Comparison of ENCODE assay signal across 14 cellular contexts in genomic region chr10:70879244-70879643, GRCh38. TPM values are rescaled to one million over a fixed set of nuclear protein-coding genes. Genes with fewer than 3 reads are reported as not detected.
DNase-seq lines count a peak whose midpoint lies in the region; ATAC-seq and TF ChIP-seq lines count a peak whose summit lies in the region.
"Had no signal": no experiment of that assay in that cellular context is flagged by ENCODE, and none has a peak within 500 bp of the region (broad histone marks: within the 10 kb centered on the region; RNA-seq: fewer than 3 reads in every experiment).

No MANE protein-coding gene starts in this region.

- POLR2A ChIA-PET in RWPE1 (lab: Yijun Ruan, JAX; ENCODE audit: low non-redundant PET), result no interaction called here

- ATAC-seq in activated T-cell treated with anti-CD3 and anti-CD28 coated beads, Interleukin-2, amount 50 U/mL, for 4 hours, result no peak
- peak; percentile 49 for ATAC-seq in esophagus mucosa
- ATAC-seq in stimulated activated effector memory CD8-positive, alpha-beta T cell treated with anti-CD3 and anti-CD28 coated beads, Interleukin-12 subunit alpha, Interleukin-12 subunit beta, amount 100 ng/mL, for 72 hours, result peak; percentile 14
- no peak for ATAC-seq in GM18498 (IDR thresholded peaks at IDR 0.05; ENCODE audit: unreplicated experiment)

- peaks cover 8% of the 10 kb centered on the region for H3K4me1 Mint-ChIP-seq in activated T-cell treated with anti-CD3 and anti-CD28 coated beads, Interleukin-2, amount 50 U/mL, for 24 hours (ENCODE audit: low read depth)
- H3K4me1 Mint-ChIP-seq in activated T-cell treated with anti-CD3 and anti-CD28 coated beads, Interleukin-2, amount 50 U/mL, for 4 hours (ENCODE audit: low read depth), result peaks cover 2% of the 10 kb centered on the region
- H3K4me1 Mint-ChIP-seq in stimulated activated effector memory CD8-positive, alpha-beta T cell treated with anti-CD3 and anti-CD28 coated beads, Interleukin-12 subunit alpha, Interleukin-12 subunit beta, amount 100 ng/mL, for 72 hours, result peaks cover 16% of the 10 kb centered on the region
- H3K4me1 Mint-ChIP-seq: CD14-positive monocyte, nephron progenitor cell had no signal

- no peaks in the 10 kb centered on the region for H3K9me3 Mint-ChIP-seq in activated T-cell treated with anti-CD3 and anti-CD28 coated beads, Interleukin-2, amount 50 U/mL, for 24 hours
- H3K9me3 Mint-ChIP-seq in activated T-cell treated with anti-CD3 and anti-CD28 coated beads, Interleukin-2, amount 50 U/mL, for 4 hours, result no peaks in the 10 kb centered on the region
- no peaks in the 10 kb centered on the region for H3K9me3 Mint-ChIP-seq in stimulated activated effector memory CD8-positive, alpha-beta T cell treated with anti-CD3 and anti-CD28 coated beads, Interleukin-12 subunit alpha, Interleukin-12 subunit beta, amount 100 ng/mL, for 72 hours
- H3K9me3 Mint-ChIP-seq: CD14-positive monocyte, nephron progenitor cell had no signal

- no peak for DNase-seq in activated T-cell treated with anti-CD3 and anti-CD28 coated beads, Interleukin-2, amount 50 U/mL, for 24 hours
- no peak for DNase-seq in activated T-cell treated with anti-CD3 and anti-CD28 coated beads, Interleukin-2, amount 50 U/mL, for 4 hours
- DNase-seq in RWPE1 (ENCODE audit: low spot score), result no peak
- DNase-seq in stimulated activated effector memory CD8-positive, alpha-beta T cell treated with anti-CD3 and anti-CD28 coated beads, Interleukin-12 subunit alpha, Interleukin-12 subunit beta, amount 100 ng/mL, for 72 hours (ENCODE audit: low spot score in 2 of 2), result no peak
- DNase-seq in activated CD4-positive, alpha-beta T cell treated with anti-CD3 and anti-CD28 coated beads for 4 hours, result no peak
- DNase-seq in HK-2 (ENCODE audit: unreplicated experiment), result no peak
- DNase-seq: DMS 273 treated with DMSO at 0.1 percent for 48 hours, esophagus squamous epithelium had no signal

- H3K27ac Mint-ChIP-seq in activated T-cell treated with anti-CD3 and anti-CD28 coated beads, Interleukin-2, amount 50 U/mL, for 24 hours, result peak overlapping the region; percentile 9
- no peak overlapping the region for H3K27ac Mint-ChIP-seq in stimulated activated effector memory CD8-positive, alpha-beta T cell treated with anti-CD3 and anti-CD28 coated beads, Interleukin-12 subunit alpha, Interleukin-12 subunit beta, amount 100 ng/mL, for 72 hours

- H3K27me3 Mint-ChIP-seq in activated T-cell treated with anti-CD3 and anti-CD28 coated beads, Interleukin-2, amount 50 U/mL, for 24 hours, result no peaks in the 10 kb centered on the region
- no peaks in the 10 kb centered on the region for H3K27me3 Mint-ChIP-seq in activated T-cell treated with anti-CD3 and anti-CD28 coated beads, Interleukin-2, amount 50 U/mL, for 4 hours (ENCODE audit: low read depth)

- H3K36me3 Mint-ChIP-seq in activated T-cell treated with anti-CD3 and anti-CD28 coated beads, Interleukin-2, amount 50 U/mL, for 24 hours (ENCODE audit: low read depth), result peaks cover 88% of the 10 kb centered on the region
- H3K36me3 Mint-ChIP-seq in activated T-cell treated with anti-CD3 and anti-CD28 coated beads, Interleukin-2, amount 50 U/mL, for 4 hours (ENCODE audit: insufficient read depth), result peaks cover 34% of the 10 kb centered on the region
- H3K36me3 Mint-ChIP-seq in stimulated activated effector memory CD8-positive, alpha-beta T cell treated with anti-CD3 and anti-CD28 coated beads, Interleukin-12 subunit alpha, Interleukin-12 subunit beta, amount 100 ng/mL, for 72 hours, result peaks cover 81% of the 10 kb centered on the region

- CTCF ChIA-PET in RWPE1 (lab: Yijun Ruan, JAX), result interaction anchor here (0.7 kb wide), 2 partner anchors 10 to 58 kb away, joined by 3 to 4 read pairs; no protein-coding TSS in a partner anchor

- no peak overlapping the region for H3K4me3 Mint-ChIP-seq in activated T-cell treated with anti-CD3 and anti-CD28 coated beads, Interleukin-2, amount 50 U/mL, for 24 hours
- no peak overlapping the region for H3K4me3 Mint-ChIP-seq in activated T-cell treated with anti-CD3 and anti-CD28 coated beads, Interleukin-2, amount 50 U/mL, for 4 hours
- no peak overlapping the region for H3K4me3 Mint-ChIP-seq in stimulated activated effector memory CD8-positive, alpha-beta T cell treated with anti-CD3 and anti-CD28 coated beads, Interleukin-12 subunit alpha, Interleukin-12 subunit beta, amount 100 ng/mL, for 72 hours
- H3K4me3 Mint-ChIP-seq: CD14-positive monocyte, nephron progenitor cell had no signal

- TF ChIP-seq CTCF in RWPE1 (conservative IDR thresholded peaks at IDR 0.05; ENCODE audit: low read depth), result no peak

- 0 out of 2 replicates have a peak overlapping the region, but pooled peaks have one; percentile 15 for H3K27ac ChIP-seq in RWPE1
- H3K27ac ChIP-seq: esophagus squamous epithelium, gastroesophageal sphincter, thoracic aorta had no signal

RNA-seq across cellular contexts. Expression of gene PCBD1, which starts 9.1 kb away (rescaled TPM):
- total RNA-seq in activated T-cell treated with anti-CD3 and anti-CD28 coated beads, Interleukin-2, amount 50 U/mL, for 4 hours, result 10 to 100 TPM; 27.9 to 30.9 (median 28.8) TPM
- total RNA-seq in esophagus mucosa, result 45.8 TPM

Comparison
In these comparisons a context has a peak if more than half of its experiments do, and no peak if none do; other contexts are left out.
1. ATAC-seq: peak in esophagus mucosa (single experiment) and stimulated activated effector memory CD8-positive, alpha-beta T cell treated with anti-CD3 and anti-CD28 coated beads, Interleukin-12 subunit alpha, Interleukin-12 subunit beta, amount 100 ng/mL, for 72 hours (single experiment); none in activated T-cell treated with anti-CD3 and anti-CD28 coated beads, Interleukin-2, amount 50 U/mL, for 4 hours (0 of 2) and GM18498 (single experiment).